ENCODE assay signal across 12 cellular contexts in genomic region chr11:57885298-57886035, GRCh38.
DNase-seq lines count a peak whose midpoint lies in the region; ATAC-seq, FAIRE-seq and TF ChIP-seq lines count a peak whose summit lies in the region.
"Had no signal": no experiment of that assay in that cellular context is flagged by ENCODE, and none has a peak within 500 bp of the region (broad histone marks: within the 10 kb centered on the region; RNA-seq: fewer than 3 reads in every experiment).

No MANE protein-coding gene starts in this region.

- BruUV-seq in Caco-2 (replicated peaks; lab: Mats Ljungman, UMichigan) = no TSS peak

- no peak overlapping the region for H3K27ac ChIP-seq in astrocyte (ENCODE audit: low read depth, low read length)

- H3K27ac Mint-ChIP-seq in Caco-2 (ENCODE audit: unreplicated experiment) = no peak overlapping the region
- no peak overlapping the region for H3K27ac Mint-ChIP-seq in astrocyte (ENCODE audit: unreplicated experiment)
- H3K27ac Mint-ChIP-seq: CD8-positive, alpha-beta memory T cell had no signal

- H3K9ac ChIP-seq in astrocyte (ENCODE audit: low read length) = no peak overlapping the region

- H3K4me1 ChIP-seq in Caco-2 = no peaks in the 10 kb centered on the region
- no peaks in the 10 kb centered on the region for H3K4me1 ChIP-seq in astrocyte (ENCODE audit: insufficient read depth, low read length)

- H3K27me3 ChIP-seq in Caco-2 (replicated peaks; ENCODE audit: control insufficient read depth, insufficient read depth, low read length) = no peaks in the 10 kb centered on the region
- no peaks in the 10 kb centered on the region for H3K27me3 ChIP-seq in astrocyte (ENCODE audit: insufficient read depth, low read length)

- no peaks in the 10 kb centered on the region for H3K79me2 ChIP-seq in astrocyte (ENCODE audit: insufficient read depth, low read length)

- H3K4me3 Mint-ChIP-seq in Caco-2 (ENCODE audit: unreplicated experiment) (no peak overlapping the region), astrocyte (ENCODE audit: unreplicated experiment) (no peak overlapping the region)
- H3K4me3 Mint-ChIP-seq: naive thymus-derived CD8-positive, alpha-beta T cell had no signal

- no peaks in the 10 kb centered on the region for H3K27me3 Mint-ChIP-seq in Caco-2 (ENCODE audit: insufficient read depth, unreplicated experiment)
- peaks cover 2% of the 10 kb centered on the region for H3K27me3 Mint-ChIP-seq in astrocyte (ENCODE audit: low read depth, unreplicated experiment)

- ATAC-seq in left colon (peak; percentile 48), omental fat pad (ENCODE audit: low FRiP score) (no peak), HG02571 (IDR thresholded peaks at IDR 0.05; ENCODE audit: unreplicated experiment) (no peak)
- ATAC-seq: naive thymus-derived CD8-positive, alpha-beta T cell had no signal

- no peak overlapping the region for H3K4me2 ChIP-seq in astrocyte (ENCODE audit: low read length)

- H3K36me3 ChIP-seq in Caco-2 (ENCODE audit: control insufficient read depth, insufficient read depth, low read length) (no peaks in the 10 kb centered on the region), astrocyte (ENCODE audit: insufficient read depth, low read length) (no peaks in the 10 kb centered on the region)

- no peak for FAIRE-seq in astrocyte (lab: Jason Lieb, UNC)
- FAIRE-seq: RCC 7860 had no signal

- peak; percentile 40 to 43 for DNase-seq in Caco-2
- DNase-seq in Jurkat, Clone E6-1 (ENCODE audit: low read depth, low spot score) = peak; percentile 21
- DNase-seq in astrocyte (ENCODE audit: low read depth) = peak; percentile 14
- DNase-seq in left colon = peak in 1 of 2 donors; percentile 20
- no peak for DNase-seq in NCI-H187 (lab: John Stamatoyannopoulos, UW)
- DNase-seq in ureter (ENCODE audit: low spot score) = no peak
- no peak for DNase-seq in omental fat pad (ENCODE audit: low spot score)
- DNase-seq: CD8-positive, alpha-beta memory T cell; NCI-H2029 had no signal

- no peak overlapping the region for H2AFZ ChIP-seq in astrocyte (ENCODE audit: low read depth, low read length)

- POLR2A ChIA-PET in Caco-2 (lab: Charles Lee) = no interaction called here

- H3K4me3 ChIP-seq in Caco-2 (ENCODE audit: low read depth, low read length) (no peak overlapping the region), astrocyte (ENCODE audit: insufficient read depth, low read depth, low read length) (no peak overlapping the region)
- H3K4me3 ChIP-seq in Jurkat, Clone E6-1 (ENCODE audit: low read length) = no peak overlapping the region

- no peaks in the 10 kb centered on the region for H4K20me1 ChIP-seq in astrocyte (ENCODE audit: insufficient read depth, low read length)

- intact Hi-C loops in Caco-2 (cut with micrococcal nuclease; ENCODE audit: unreplicated experiment) (no loop called here), left colon (cut with DNase I, micrococcal nuclease) (no loop called here)

- no peaks in the 10 kb centered on the region for H3K4me1 Mint-ChIP-seq in Caco-2 (ENCODE audit: low read depth, unreplicated experiment)
- H3K4me1 Mint-ChIP-seq in astrocyte (ENCODE audit: low read depth, unreplicated experiment) = no peaks in the 10 kb centered on the region

- CTCF ChIA-PET in Caco-2 (lab: Charles Lee) = no interaction called here

- TF ChIP-seq CTCF in Caco-2 (IDR thresholded peaks at IDR 0.05; ENCODE audit: insufficient read depth in 1 of 2, low read depth in 1 of 2, low read length in 1 of 2, severe bottlenecking in 1 of 2, unreplicated experiment in 1 of 2) = no peak
- no peak for TF ChIP-seq CTCF in astrocyte (IDR thresholded peaks at IDR 0.05; ENCODE audit: insufficient read depth, low read depth, low read length)
- TF ChIP-seq CTCF in omental fat pad (IDR thresholded peaks at IDR 0.05) = no peak

- H3K9me3 Mint-ChIP-seq in Caco-2 (ENCODE audit: unreplicated experiment) (no peaks in the 10 kb centered on the region), astrocyte (ENCODE audit: unreplicated experiment) (no peaks in the 10 kb centered on the region)
- H3K9me3 Mint-ChIP-seq: CD8-positive, alpha-beta memory T cell; naive thymus-derived CD8-positive, alpha-beta T cell had no signal

- H3K9me3 ChIP-seq in Caco-2 (no peaks in the 10 kb centered on the region), astrocyte (ENCODE audit: insufficient read depth, low read depth, low read length) (no peaks in the 10 kb centered on the region)

- H3K36me3 Mint-ChIP-seq in Caco-2 (ENCODE audit: insufficient read depth, unreplicated experiment) (no peaks in the 10 kb centered on the region), astrocyte (ENCODE audit: low read depth, unreplicated experiment) (no peaks in the 10 kb centered on the region)
- H3K36me3 Mint-ChIP-seq: CD8-positive, alpha-beta memory T cell; naive thymus-derived CD8-positive, alpha-beta T cell had no signal

Comparison
In these comparisons a context has a peak if more than half of its experiments do, and no peak if none do; other contexts are left out.
1. DNase-seq: peak in Caco-2 (2 of 2), Jurkat, Clone E6-1 (single experiment) and astrocyte (single experiment); none in NCI-H187 (0 of 2), ureter (single experiment) and omental fat pad (single experiment).